Comparison of ENCODE assay signal across 2 cellular contexts in the genomic region with DNA sequence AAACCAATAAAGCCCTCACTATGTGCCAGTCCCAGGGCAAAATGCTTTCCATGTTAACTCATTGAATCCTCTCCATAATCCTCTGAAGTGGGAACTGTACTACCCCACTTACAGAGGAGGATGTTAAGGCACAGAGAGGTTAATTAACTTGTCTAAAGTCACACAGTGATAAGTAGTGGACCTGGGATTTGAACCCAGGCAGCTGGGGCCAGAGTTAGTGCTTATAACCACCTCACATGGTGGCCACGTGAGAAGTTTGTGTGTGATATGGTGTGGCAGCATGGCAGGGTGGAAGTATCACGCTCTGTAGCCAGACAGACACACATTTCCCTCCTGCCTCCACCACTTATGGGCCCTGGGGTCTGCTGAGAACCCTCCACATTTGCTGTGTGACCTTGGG.
TF ChIP-seq lines count a peak whose summit lies in the region.

No MANE protein-coding gene starts in this region.

TF ChIP-seq in HepG2, 621 proteins besides CTCF, POLR2A, EP300 and RAD21:
- TF ChIP-seq ZNF768 (CRISPR knock-in tag; IDR thresholded peaks at IDR 0.05) (peak; percentile 79), PHF20 (CRISPR knock-in tag; IDR thresholded peaks at IDR 0.05) (no peak)

TF ChIP-seq in H1, 55 proteins besides CTCF, POLR2A, EP300 and RAD21:
- TF ChIP-seq CBX8 (IDR thresholded peaks at IDR 0.05; ENCODE audit: borderline replicate concordance, low read depth, low read length) (no peak), KDM1A (IDR thresholded peaks at IDR 0.05; ENCODE audit: borderline replicate concordance, low read length) (peak; percentile 93), KDM4A (IDR thresholded peaks at IDR 0.05; ENCODE audit: low read depth, low read length, severe bottlenecking) (no peak), EGR1 (IDR thresholded peaks at IDR 0.05; ENCODE audit: borderline replicate concordance, low read depth, low read length) (no peak), YY1 (IDR thresholded peaks at IDR 0.05; ENCODE audit: low read depth, low read length) (no peak), SAP30 (IDR thresholded peaks at IDR 0.05; ENCODE audit: insufficient read depth, insufficient replicate concordance, low read length) (no peak), TBP (IDR thresholded peaks at IDR 0.05; ENCODE audit: low read depth, low read length) (no peak), CHD1 (IDR thresholded peaks at IDR 0.05; ENCODE audit: low read depth, low read length) (no peak), HDAC2 (IDR thresholded peaks at IDR 0.05; ENCODE audit: borderline replicate concordance in 1 of 2, low read depth in 2 of 2, low read length in 2 of 2) (peak in 1 of 2 experiments; percentile 64; a peak in 1 of 4 replicates)
- TF ChIP-seq, protein P1, sequence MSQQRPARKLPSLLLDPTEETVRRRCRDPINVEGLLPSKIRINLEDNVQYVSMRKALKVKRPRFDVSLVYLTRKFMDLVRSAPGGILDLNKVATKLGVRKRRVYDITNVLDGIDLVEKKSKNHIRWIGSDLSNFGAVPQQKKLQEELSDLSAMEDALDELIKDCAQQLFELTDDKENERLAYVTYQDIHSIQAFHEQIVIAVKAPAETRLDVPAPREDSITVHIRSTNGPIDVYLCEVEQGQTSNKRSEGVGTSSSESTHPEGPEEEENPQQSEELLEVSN (IDR thresholded peaks at IDR 0.05), result no peak
